ENCODE assay signal across 13 cellular contexts in the genomic region with DNA sequence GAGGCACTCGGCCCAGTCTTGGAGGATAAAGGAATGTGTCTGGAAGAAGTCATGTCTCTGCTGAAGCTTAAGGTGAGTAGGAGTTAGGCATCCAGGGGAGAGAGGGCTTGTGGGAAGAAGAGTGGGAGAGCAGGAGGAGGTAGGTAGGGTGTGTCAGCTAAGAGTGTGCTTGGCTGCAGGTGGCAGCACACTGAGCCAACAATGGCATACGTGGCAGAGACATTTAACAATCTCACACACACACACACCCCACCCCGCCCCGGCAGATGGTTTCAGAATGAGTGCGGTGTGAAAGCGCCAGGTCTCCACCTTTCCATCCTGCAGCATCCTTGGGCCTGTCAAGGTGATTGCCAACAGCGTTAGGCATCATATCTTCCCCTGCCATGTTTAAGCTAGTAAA. TPM values are rescaled to one million over a fixed set of nuclear protein-coding genes. Genes with fewer than 3 reads are reported as not detected.
DNase-seq lines count a peak whose midpoint lies in the region; ATAC-seq and TF ChIP-seq lines count a peak whose summit lies in the region.
"Had no signal": no experiment of that assay in that cellular context is flagged by ENCODE, and none has a peak within 500 bp of the region (broad histone marks: within the 10 kb centered on the region; RNA-seq: fewer than 3 reads in every experiment).

No MANE protein-coding gene starts in this region.

- peak overlapping the region; percentile 68 for H3K27ac Mint-ChIP-seq in activated CD4-positive, alpha-beta memory T cell treated with anti-CD3 and anti-CD28 coated beads, Interleukin-2, amount 10 ng/mL, durations not matched to agents 7 days and 5 days

- H3K4me3 ChIP-seq in mucosa of descending colon = no peak overlapping the region
- H3K4me3 ChIP-seq: right atrium auricular region, SK-N-MC had no signal

- POLR2A ChIA-PET in activated CD4-positive, alpha-beta memory T cell treated with anti-CD3 and anti-CD28 coated beads, Interleukin-2, amount 10 ng/mL, durations not matched to agents 7 days and 5 days (lab: Charles Lee) = interaction anchor here (0.7 to 4.9 kb wide), 6 partner anchors 11 to 245 kb away, joined by 3 to 34 read pairs (median 4); a partner anchor contains a TSS

- no peak for TF ChIP-seq CTCF in GM10266 (IDR thresholded peaks at IDR 0.05; ENCODE audit: control insufficient read depth, insufficient read depth, low read depth, missing control alignments)
- no peak for TF ChIP-seq CTCF in mucosa of descending colon (IDR thresholded peaks at IDR 0.05)

- CTCF ChIA-PET in activated CD4-positive, alpha-beta memory T cell treated with anti-CD3 and anti-CD28 coated beads, Interleukin-2, amount 10 ng/mL, durations not matched to agents 7 days and 5 days (lab: Charles Lee) = interaction anchor here (0.6 to 4.9 kb wide), 10 partner anchors 9 to 562 kb away, joined by 3 to 38 read pairs (median 4); a partner anchor contains a TSS

- H3K4me3 Mint-ChIP-seq in activated CD4-positive, alpha-beta memory T cell treated with anti-CD3 and anti-CD28 coated beads, Interleukin-2, amount 10 ng/mL, durations not matched to agents 7 days and 5 days = no peak overlapping the region

- ATAC-seq in GM18867 (IDR thresholded peaks at IDR 0.05; ENCODE audit: unreplicated experiment) = peak; percentile 76
- peak; percentile 98 for ATAC-seq in mucosa of descending colon
- ATAC-seq in HG02678 (IDR thresholded peaks at IDR 0.05; ENCODE audit: unreplicated experiment) = no peak
- ATAC-seq in GM21423 (IDR thresholded peaks at IDR 0.05; ENCODE audit: unreplicated experiment) = no peak
- no peak for ATAC-seq in GM19395 (IDR thresholded peaks at IDR 0.05; ENCODE audit: unreplicated experiment)
- ATAC-seq in GM21737 (IDR thresholded peaks at IDR 0.05; ENCODE audit: unreplicated experiment) = no peak

- H3K9me3 ChIP-seq in mucosa of descending colon = peaks cover 6% of the 10 kb centered on the region

- peak; percentile 24 for DNase-seq in GM10266 (ENCODE audit: extremely low spot score)
- DNase-seq in activated CD4-positive, alpha-beta memory T cell treated with anti-CD3 and anti-CD28 coated beads, Interleukin-2, amount 10 ng/mL, durations not matched to agents 7 days and 5 days = peak; percentile 71
- DNase-seq in mucosa of descending colon = peak; percentile 82 to 87 (median 83)
- DNase-seq: HCEC 1CT, mesenchymal stem cell, NCI-H1694 treated with DMSO at 0.1 percent for 48 hours had no signal

- no peaks in the 10 kb centered on the region for H3K36me3 ChIP-seq in mucosa of descending colon (ENCODE audit: low read depth)
- H3K36me3 ChIP-seq: right atrium auricular region had no signal

- peaks cover 28% of the 10 kb centered on the region for H3K4me1 Mint-ChIP-seq in activated CD4-positive, alpha-beta memory T cell treated with anti-CD3 and anti-CD28 coated beads, Interleukin-2, amount 10 ng/mL, durations not matched to agents 7 days and 5 days

- H3K36me3 Mint-ChIP-seq in activated CD4-positive, alpha-beta memory T cell treated with anti-CD3 and anti-CD28 coated beads, Interleukin-2, amount 10 ng/mL, durations not matched to agents 7 days and 5 days (ENCODE audit: low read depth) = no peaks in the 10 kb centered on the region

- intact Hi-C loops in mucosa of descending colon (cut with DNase I, micrococcal nuclease) = loop anchor here in 1 of 2 donors (5.0 kb wide), 1 partner anchor 272 kb away; no protein-coding TSS in a partner anchor

- peaks cover 19% of the 10 kb centered on the region for H3K27me3 Mint-ChIP-seq in activated CD4-positive, alpha-beta memory T cell treated with anti-CD3 and anti-CD28 coated beads, Interleukin-2, amount 10 ng/mL, durations not matched to agents 7 days and 5 days

- H3K4me1 ChIP-seq in mucosa of descending colon (ENCODE audit: low read depth) = peaks cover 7% of the 10 kb centered on the region

- no peaks in the 10 kb centered on the region for H3K9me3 Mint-ChIP-seq in activated CD4-positive, alpha-beta memory T cell treated with anti-CD3 and anti-CD28 coated beads, Interleukin-2, amount 10 ng/mL, durations not matched to agents 7 days and 5 days

RNA-seq across cellular contexts. Expression of a gene that starts 11.2 kb away (rescaled TPM):
- total RNA-seq in activated CD4-positive, alpha-beta memory T cell treated with anti-CD3 and anti-CD28 coated beads, Interleukin-2, amount 10 ng/mL, durations not matched to agents 7 days and 5 days = 10 to 100 TPM; 63.8 to 68.9 TPM
- 100 to 1,000 TPM; 142 to 158 (median 157) TPM for total RNA-seq in mucosa of descending colon

RNA-seq across cellular contexts. Expression of a gene that starts 41.9 kb away (rescaled TPM):
- total RNA-seq in activated CD4-positive, alpha-beta memory T cell treated with anti-CD3 and anti-CD28 coated beads, Interleukin-2, amount 10 ng/mL, durations not matched to agents 7 days and 5 days = not detected
- not detected for total RNA-seq in mucosa of descending colon
- total RNA-seq: right atrium auricular region had no signal

Comparison
In these comparisons a context has a peak if more than half of its experiments do, and no peak if none do; other contexts are left out.
1. DNase-seq: peak in every context shown above with its lines; median percentile 83 in mucosa of descending colon; 71 in activated CD4-positive, alpha-beta memory T cell treated with anti-CD3 and anti-CD28 coated beads, Interleukin-2, amount 10 ng/mL, durations not matched to agents 7 days and 5 days; 24 in GM10266.
2. ATAC-seq: peak in GM18867 (single experiment) and mucosa of descending colon (single experiment); none in HG02678 (single experiment), GM21423 (single experiment), GM19395 (single experiment) and GM21737 (single experiment).